8 cellular contexts compared by ENCODE assay signal in genomic region chr12:48865441-48866290, GRCh38. TPM values are rescaled to one million over a fixed set of nuclear protein-coding genes. Genes with fewer than 3 reads are reported as not detected.
DNase-seq lines count a peak whose midpoint lies in the region; ATAC-seq and TF ChIP-seq lines count a peak whose summit lies in the region.

Gene RND1, minus strand, starts transcription at chr12:48865870. Its CDS starts 103 bp downstream, at chr12:48865767.

- H4K20me1 ChIP-seq in GM23338 (replicated peaks; ENCODE audit: insufficient read depth): peaks cover 13% of the 10 kb centered on the region; the same call in 1 of the 2 replicates

- H3K36me3 ChIP-seq in GM23338 (ENCODE audit: insufficient read depth): peaks cover 10% of the 10 kb centered on the region

- 0 out of 2 replicates have a peak, but pooled peaks cover 3% of the 10 kb centered on the region for H3F3A ChIP-seq in GM23338 (replicated peaks; ENCODE audit: low read depth)

- peak within 1 kb of the TSS; percentile 20; the same call in 1 of the 2 replicates for H3K27ac ChIP-seq in GM23338 (ENCODE audit: low read depth)

- H2AFZ ChIP-seq in GM23338: peak within 1 kb of the TSS; percentile 85; the same call in 1 of the 2 replicates

- peak within 1 kb of the TSS; percentile 89 for H3K4me3 ChIP-seq in GM23338

- peaks cover 26% of the 10 kb centered on the region for H3K36me3 Mint-ChIP-seq in GM23338 (ENCODE audit: low read depth)
- H3K36me3 Mint-ChIP-seq in naive thymus-derived CD8-positive, alpha-beta T cell: peaks cover 0 to 3% (median 3%) of the 10 kb centered on the region in 3 donors

- peak within 1 kb of the TSS; percentile 97 for H3K4me3 Mint-ChIP-seq in GM23338
- peak within 1 kb of the TSS; percentile 82 to 99 (median 94) for H3K4me3 Mint-ChIP-seq in naive thymus-derived CD8-positive, alpha-beta T cell

- no peaks in the 10 kb centered on the region for H3K9me3 Mint-ChIP-seq in GM23338
- H3K9me3 Mint-ChIP-seq in naive thymus-derived CD8-positive, alpha-beta T cell: no peaks in the 10 kb centered on the region

- ATAC-seq in GM23338: peak; percentile 89
- ATAC-seq in naive thymus-derived CD8-positive, alpha-beta T cell: peak; percentile 91 to 97

- H3K9me2 ChIP-seq in GM23338 (ENCODE audit: insufficient read depth): no peaks in the 10 kb centered on the region

- peak within 1 kb of the TSS; percentile 95 for H3K27ac Mint-ChIP-seq in GM23338
- H3K27ac Mint-ChIP-seq in naive thymus-derived CD8-positive, alpha-beta T cell: peak within 1 kb of the TSS; percentile 60 to 98 (median 90)

- peaks cover 23% of the 10 kb centered on the region for H3K27me3 Mint-ChIP-seq in GM23338 (ENCODE audit: insufficient read depth, low read depth, poor library complexity)
- peaks cover 17 to 39% (median 28%) of the 10 kb centered on the region in 5 donors for H3K27me3 Mint-ChIP-seq in naive thymus-derived CD8-positive, alpha-beta T cell

- POLR2A ChIA-PET in naive thymus-derived CD8-positive, alpha-beta T cell (lab: Charles Lee): interaction anchor here (0.6 to 2.4 kb wide), 10 partner anchors 8 to 501 kb away, joined by 3 to 46 read pairs (median 4); partner anchors contain the start of genes DDX23, FKBP11 and TUBA1C

- no peaks in the 10 kb centered on the region for H3K27me3 ChIP-seq in GM23338 (ENCODE audit: insufficient read depth)

- peaks cover 13% of the 10 kb centered on the region for H3K79me2 ChIP-seq in GM23338 (replicated peaks; ENCODE audit: insufficient read depth)

- peaks cover 27% of the 10 kb centered on the region for H3K4me1 ChIP-seq in GM23338 (ENCODE audit: insufficient read depth)

- H3K4me1 Mint-ChIP-seq in GM23338: peaks cover 32% of the 10 kb centered on the region
- H3K4me1 Mint-ChIP-seq in naive thymus-derived CD8-positive, alpha-beta T cell: peaks cover 13 to 25% (median 24%) of the 10 kb centered on the region in 4 donors

- H3K4me2 ChIP-seq in GM23338: peak within 1 kb of the TSS; percentile 98

- no peak for TF ChIP-seq CTCF in GM23338 (conservative IDR thresholded peaks at IDR 0.05; ENCODE audit: low read depth in 2 of 2)

- DNase-seq in EH (ENCODE audit: low read depth): peak; percentile 92
- peak; percentile 99 for DNase-seq in GM23338 (ENCODE audit: low spot score)
- DNase-seq in Kasumi-1 (lab: John Stamatoyannopoulos, UW): peak; percentile 91 to 92
- DNase-seq in RPMI7951 (ENCODE audit: low read depth): peak; percentile 88
- DNase-seq in activated T-helper 9 cell treated with anti-CD3 and anti-CD28 coated beads, Interleukin-2, amount 50 U/mL, for 16 hours (ENCODE audit: low read depth): peak; percentile 74
- DNase-seq in fibroblast of peridontal ligament (ENCODE audit: extremely low read depth): peak; percentile 90
- peak; percentile 64 to 92 (median 86) for DNase-seq in naive thymus-derived CD8-positive, alpha-beta T cell
- DNase-seq in stimulated activated naive CD4-positive, alpha-beta T cell (lab: John Stamatoyannopoulos, UW): peak; percentile 74 to 85 (median 82)

TF ChIP-seq in GM23338, 12 proteins besides CTCF, POLR2A, EP300 and RAD21:
- TF ChIP-seq EZH2phosphoT487 (IDR thresholded peaks at IDR 0.05; ENCODE audit: unreplicated experiment) (no peak), STAT1 (IDR thresholded peaks at IDR 0.05; ENCODE audit: unreplicated experiment) (no peak), ZNF331 (CRISPR knock-in tag; IDR thresholded peaks at IDR 0.05; ENCODE audit: low read depth) (no peak), ZNF114 (CRISPR knock-in tag; IDR thresholded peaks at IDR 0.05) (no peak), ETS1 (IDR thresholded peaks at IDR 0.05) (0 out of 2 replicates have a peak, but pooled peaks have one; percentile 36), CREB1 (CRISPR knock-in tag; IDR thresholded peaks at IDR 0.05; ENCODE audit: low read depth) (peak; percentile 74), JUNB (IDR thresholded peaks at IDR 0.05; ENCODE audit: unreplicated experiment) (no peak), POLR2AphosphoS5 (IDR thresholded peaks at IDR 0.05; ENCODE audit: low read depth) (peak; percentile 100), REST (IDR thresholded peaks at IDR 0.05; ENCODE audit: unreplicated experiment) (no peak)

RNA-seq across cellular contexts. Expression of gene RND1, which starts in this region (rescaled TPM):
- total RNA-seq in GM23338 (2014; rRNA removed; shearing (Covaris generic)): 7.4 and 10.4 TPM in 2 replicates
- polyA plus RNA-seq in GM23338 (2016; fragmentation: Nextera tagmentation; extraction: Ambion mirVana): 7.4 and 9.3 TPM in 2 replicates
- 0.29 TPM in 1 of 2 replicates, not detected in the other for total RNA-seq in RPMI7951 (2014; rRNA removed; shearing (Covaris generic))
- total RNA-seq in naive thymus-derived CD8-positive, alpha-beta T cell: 1 to 10 TPM; 3.7 to 3.9 TPM
- polyA plus RNA-seq in naive thymus-derived CD8-positive, alpha-beta T cell: 1 to 10 TPM in 2 of 3 donors, under 1 TPM in 1; 0.15 to 2.1 (median 1.3) TPM

Comparison
In these comparisons a context has a peak if more than half of its experiments do, and no peak if none do; other contexts are left out.
1. Peak in every context shown above with its lines: DNase-seq, ATAC-seq, H3K4me3 ChIP-seq and H3K27ac ChIP-seq.
2. Peak in DNase-seq in RPMI7951; RNA of the gene not detected or under 1 TPM.